ENCODE assay signal across 8 cellular contexts in genomic region chr7:2508327-2509231, GRCh38. TPM values are rescaled to one million over a fixed set of nuclear protein-coding genes. Genes with fewer than 3 reads are reported as not detected.
A peak's percentile ranks its signal among the peaks of the same experiment; 100 is the strongest.
DNase-seq lines count a peak whose midpoint lies in the region; TF ChIP-seq lines count a peak whose summit lies in the region.

No MANE protein-coding gene starts in this region.

- no peaks in the 10 kb centered on the region for H3K27me3 Mint-ChIP-seq in endodermal cell (ENCODE audit: insufficient read depth)

- DNase-seq in NCI-H82 (lab: John Stamatoyannopoulos, UW) (peak; percentile 32), NCI-H82 treated with DMSO at 0.1 percent for 48 hours (lab: John Stamatoyannopoulos, UW; ENCODE audit: unreplicated experiment) (no peak), NCI-H2029 (lab: John Stamatoyannopoulos, UW) (peak; percentile 61), endodermal cell (peak; percentile 54), sigmoid colon (peak; percentile 84), medulla oblongata (ENCODE audit: extremely low spot score) (no peak)
- DNase-seq in activated CD4-positive, alpha-beta T cell treated with anti-CD3 and anti-CD28 coated beads, Interleukin-2, amount 50 U/mL, for 1 hour, result peak; percentile 73
- DNase-seq in NK-92 treated with Interleukin-12 subunit alpha and Interleukin-12 subunit beta, amount 100 ng/mL, for 24 hours (lab: John Stamatoyannopoulos, UW), result no peak

- H3K4me1 Mint-ChIP-seq in endodermal cell, result peaks cover 27% of the 10 kb centered on the region

- H3K4me3 ChIP-seq in endodermal cell (ENCODE audit: low read length) (no peak overlapping the region), sigmoid colon (no peak overlapping the region)

- TF ChIP-seq CTCF in endodermal cell (conservative IDR thresholded peaks at IDR 0.05) (no peak), sigmoid colon (IDR thresholded peaks at IDR 0.05) (no peak)

- H3K9me3 ChIP-seq in endodermal cell (ENCODE audit: control insufficient read depth, low read length) (no peaks in the 10 kb centered on the region), sigmoid colon (no peaks in the 10 kb centered on the region)

- H3K9ac ChIP-seq in endodermal cell (ENCODE audit: extremely low read depth, low read length, poor library complexity, severe bottlenecking), result no peak overlapping the region

- no peaks in the 10 kb centered on the region for H3K36me3 ChIP-seq in endodermal cell (ENCODE audit: control insufficient read depth, insufficient read depth, low read length)
- H3K36me3 ChIP-seq in sigmoid colon, result no peaks in the 10 kb centered on the region

- intact Hi-C loops in sigmoid colon (cut with DNase I), result no loop called here

- TF ChIP-seq EP300 in sigmoid colon (IDR thresholded peaks at IDR 0.05), result no peak

- H3K27ac ChIP-seq in endodermal cell (ENCODE audit: low read depth, low read length), result peak overlapping the region; percentile 60
- peak overlapping the region in 3 of 4 donors; percentile 24 to 39 (median 31) for H3K27ac ChIP-seq in sigmoid colon

- H3K4me3 Mint-ChIP-seq in endodermal cell, result no peak overlapping the region

- peaks cover 15% of the 10 kb centered on the region for H3K4me1 ChIP-seq in endodermal cell (ENCODE audit: control insufficient read depth, insufficient read depth, low read length)
- peaks cover 0 to 16% (median 10%) of the 10 kb centered on the region in 4 donors for H3K4me1 ChIP-seq in sigmoid colon

- H3K9me3 Mint-ChIP-seq in endodermal cell, result no peaks in the 10 kb centered on the region

- no peaks in the 10 kb centered on the region for H3K27me3 ChIP-seq in endodermal cell (ENCODE audit: control insufficient read depth, insufficient read depth, low read length, poor library complexity, severe bottlenecking)
- H3K27me3 ChIP-seq in sigmoid colon, result no peaks in the 10 kb centered on the region

- no peaks in the 10 kb centered on the region for H3K36me3 Mint-ChIP-seq in endodermal cell (ENCODE audit: low read depth)

- TF ChIP-seq POLR2A in sigmoid colon (IDR thresholded peaks at IDR 0.05), result no peak

- H3K27ac Mint-ChIP-seq in endodermal cell, result no peak overlapping the region

- 88% methylated on average over 35 to 43 of the region's 43 CpGs for WGBS in endodermal cell (ENCODE audit: insufficient coverage in 1 of 2, insufficient read length in 1 of 2), 2 experiments
- 43 to 64% methylated on average over 43 of the region's 43 CpGs for WGBS in sigmoid colon, 2 donors

RNA-seq across cellular contexts. Expression of gene LFNG, which starts 11.0 kb away (rescaled TPM):
- 10 to 100 TPM; 16.0 to 47.2 TPM for total RNA-seq in endodermal cell
- 54.6 TPM for polyA plus RNA-seq in endodermal cell (2013, experiment 1 of 2)
- 43.4 TPM for polyA plus RNA-seq in endodermal cell (2013, experiment 2 of 2)
- total RNA-seq in sigmoid colon, result 1 to 10 TPM; 1.8 to 5.8 (median 5.3) TPM
- 10 to 100 TPM in 2 of 3 donors, 1 to 10 TPM in 1; 9.2 to 34.5 (median 14.4) TPM for polyA plus RNA-seq in sigmoid colon

RNA-seq across cellular contexts. Expression of gene GRIFIN, which starts 32.4 kb away (rescaled TPM):
- total RNA-seq in endodermal cell (not detected), sigmoid colon (not detected)
- not detected for polyA plus RNA-seq in endodermal cell (2013, experiment 1 of 2)
- polyA plus RNA-seq in endodermal cell (2013, experiment 2 of 2), result not detected
- not detected for polyA plus RNA-seq in sigmoid colon

RNA-seq across cellular contexts. Expression of gene BRAT1, which starts 46.7 kb away (rescaled TPM):
- 10 to 100 TPM; 42.1 to 42.7 TPM for total RNA-seq in endodermal cell
- polyA plus RNA-seq in endodermal cell (2013, experiment 1 of 2), result 46.3 TPM
- 42.2 TPM for polyA plus RNA-seq in endodermal cell (2013, experiment 2 of 2)
- total RNA-seq in sigmoid colon, result 10 to 100 TPM; 17.8 to 24.6 (median 22.1) TPM
- 10 to 100 TPM in 2 of 3 donors, 1 to 10 TPM in 1; 9.6 to 25.9 (median 11.3) TPM for polyA plus RNA-seq in sigmoid colon

RNA-seq across cellular contexts. Expression of gene IQCE, which starts 50.2 kb away (rescaled TPM):
- total RNA-seq in endodermal cell (10 to 100 TPM; 15.4 to 20.8 TPM), sigmoid colon (10 to 100 TPM in 2 of 4 donors, 1 to 10 TPM in 2; 6.4 to 22.4 (median 11.8) TPM)
- 15.7 TPM for polyA plus RNA-seq in endodermal cell (2013, experiment 1 of 2)
- 13.5 TPM for polyA plus RNA-seq in endodermal cell (2013, experiment 2 of 2)
- polyA plus RNA-seq in sigmoid colon, result 10 to 100 TPM in 1 of 3 donors, 1 to 10 TPM in 2; 8.1 to 19.6 (median 9.6) TPM

Comparison
In these comparisons a context has a peak if more than half of its experiments do, and no peak if none do; other contexts are left out.
1. DNase-seq: peak in NCI-H82 (single experiment), NCI-H2029 (single experiment), activated CD4-positive, alpha-beta T cell treated with anti-CD3 and anti-CD28 coated beads, Interleukin-2, amount 50 U/mL, for 1 hour (single experiment), endodermal cell (single experiment) and sigmoid colon (single experiment); none in NCI-H82 treated with DMSO at 0.1 percent for 48 hours (single experiment), medulla oblongata (single experiment) and NK-92 treated with Interleukin-12 subunit alpha and Interleukin-12 subunit beta, amount 100 ng/mL, for 24 hours (single experiment).